ENCODE assay signal across 19 cellular contexts in the genomic region with DNA sequence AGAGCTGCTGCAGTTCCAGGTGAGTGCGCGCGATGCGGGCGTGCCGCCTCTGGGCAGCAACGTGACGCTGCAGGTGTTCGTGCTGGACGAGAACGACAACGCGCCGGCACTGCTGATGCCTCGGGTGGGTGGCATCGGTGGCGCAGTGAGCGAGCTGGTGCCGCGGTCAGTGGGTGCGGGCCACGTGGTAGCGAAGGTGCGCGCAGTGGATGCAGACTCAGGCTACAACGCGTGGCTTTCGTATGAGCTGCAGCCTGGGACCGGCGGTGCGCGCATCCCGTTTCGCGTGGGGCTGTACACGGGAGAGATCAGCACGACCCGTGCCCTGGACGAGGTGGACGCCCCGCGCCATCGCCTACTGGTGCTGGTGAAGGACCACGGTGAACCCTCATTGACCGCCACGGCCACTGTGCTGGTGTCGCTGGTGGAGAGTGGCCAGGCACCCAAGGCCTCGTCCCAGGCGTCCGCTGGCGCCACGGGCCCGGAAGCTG. TPM values are rescaled to one million over a fixed set of nuclear protein-coding genes. Genes with fewer than 3 reads are reported as not detected.
DNase-seq lines count a peak whose midpoint lies in the region; ATAC-seq and TF ChIP-seq lines count a peak whose summit lies in the region.
"Had no signal": no experiment of that assay in that cellular context is flagged by ENCODE, and none has a peak within 500 bp of the region (broad histone marks: within the 10 kb centered on the region; RNA-seq: fewer than 3 reads in every experiment).

No MANE protein-coding gene starts in this region.

- H3K4me1 Mint-ChIP-seq in chondrocyte (ENCODE audit: low read depth) = peaks cover 4% of the 10 kb centered on the region
- no peaks in the 10 kb centered on the region for H3K4me1 Mint-ChIP-seq in stimulated activated naive B cell treated with anti-CD40 and anti-IgM and Interleukin-4, amounts not matched to agents 10 μg/mL and 1 μg/mL and 100 μg/mL, for 72 hours
- H3K4me1 Mint-ChIP-seq: CD4-positive, CD25-positive, alpha-beta regulatory T cell had no signal

- H3K4me3 ChIP-seq in RWPE2 (ENCODE audit: severe bottlenecking) (no peak overlapping the region), neural cell (ENCODE audit: low read length) (peak overlapping the region; percentile 4)

- no peaks in the 10 kb centered on the region for H4K20me1 ChIP-seq in neural cell (ENCODE audit: insufficient read depth)

- H3K4me3 Mint-ChIP-seq in chondrocyte (ENCODE audit: unreplicated experiment) = no peak overlapping the region
- no peak overlapping the region for H3K4me3 Mint-ChIP-seq in stimulated activated naive B cell treated with anti-CD40 and anti-IgM and Interleukin-4, amounts not matched to agents 10 μg/mL and 1 μg/mL and 100 μg/mL, for 72 hours
- H3K4me3 Mint-ChIP-seq: CD4-positive, CD25-positive, alpha-beta regulatory T cell; HFFc6 had no signal

- no peak overlapping the region for H3K9ac ChIP-seq in neural cell (ENCODE audit: low read length)

- peaks cover 30% of the 10 kb centered on the region for H3K9me3 Mint-ChIP-seq in chondrocyte (ENCODE audit: low read depth)
- H3K9me3 Mint-ChIP-seq in stimulated activated naive B cell treated with anti-CD40 and anti-IgM and Interleukin-4, amounts not matched to agents 10 μg/mL and 1 μg/mL and 100 μg/mL, for 72 hours = peaks cover 9 to 10% of the 10 kb centered on the region in 2 donors

- DNase-seq in RWPE2 (ENCODE audit: low spot score) = peak; percentile 63
- peak; percentile 91 for DNase-seq in chondrocyte (ENCODE audit: low spot score)
- DNase-seq in stimulated activated naive B cell treated with anti-CD40 and anti-IgM and Interleukin-4, amounts not matched to agents 10 μg/mL and 1 μg/mL and 100 μg/mL, for 72 hours = no peak
- no peak for DNase-seq in NK-92 treated with Interleukin-12 subunit alpha and Interleukin-12 subunit beta, amount 100 ng/mL, for 24 hours (lab: John Stamatoyannopoulos, UW)
- DNase-seq in dedifferentiated amniotic fluid mesenchymal stem cell (ENCODE audit: extremely low spot score) = no peak
- DNase-seq in T-helper 2 cell = no peak
- DNase-seq: ACHN; BE2C; C1 segment of cervical spinal cord; Caco-2; CD4-positive, CD25-positive, alpha-beta regulatory T cell; GDM1; GOT3; H7; HFFc6 had no signal

- no peak overlapping the region for H3K4me2 ChIP-seq in neural cell (ENCODE audit: low read length)

- no peaks in the 10 kb centered on the region for H3K4me1 ChIP-seq in RWPE2 (ENCODE audit: insufficient read depth, poor library complexity, severe bottlenecking)
- H3K4me1 ChIP-seq: BE2C, Caco-2 had no signal

- TF ChIP-seq RAD21 in neural cell (conservative IDR thresholded peaks at IDR 0.05) = no peak

- H3K27me3 ChIP-seq in RWPE2 (ENCODE audit: insufficient read depth, poor library complexity, severe bottlenecking) (peaks cover 36% of the 10 kb centered on the region), neural cell (ENCODE audit: insufficient read depth, low read depth, low read length) (no peaks in the 10 kb centered on the region)
- H3K27me3 ChIP-seq: BE2C had no signal

- H3K9me2 ChIP-seq in neural cell (ENCODE audit: insufficient read depth, low read length) = no peaks in the 10 kb centered on the region

- H3K27me3 Mint-ChIP-seq in chondrocyte (ENCODE audit: low read depth) = peaks cover 1% of the 10 kb centered on the region
- H3K27me3 Mint-ChIP-seq in stimulated activated naive B cell treated with anti-CD40 and anti-IgM and Interleukin-4, amounts not matched to agents 10 μg/mL and 1 μg/mL and 100 μg/mL, for 72 hours = peaks cover 23 to 36% of the 10 kb centered on the region in 2 donors

- TF ChIP-seq EP300 in neural cell (conservative IDR thresholded peaks at IDR 0.05; ENCODE audit: poor library complexity, severe bottlenecking) = no peak

- peaks cover 21% of the 10 kb centered on the region for H3K79me2 ChIP-seq in neural cell (replicated peaks; ENCODE audit: insufficient read depth, low read length)

- H3F3A ChIP-seq in neural cell (ENCODE audit: insufficient read depth, low read length, poor library complexity, severe bottlenecking) = no peaks in the 10 kb centered on the region

- H3K36me3 Mint-ChIP-seq in chondrocyte (ENCODE audit: low read depth) = peaks cover 6% of the 10 kb centered on the region
- peaks cover 0 to 2% of the 10 kb centered on the region in 2 donors for H3K36me3 Mint-ChIP-seq in stimulated activated naive B cell treated with anti-CD40 and anti-IgM and Interleukin-4, amounts not matched to agents 10 μg/mL and 1 μg/mL and 100 μg/mL, for 72 hours
- H3K36me3 Mint-ChIP-seq: CD4-positive, CD25-positive, alpha-beta regulatory T cell had no signal

- no peaks in the 10 kb centered on the region for H3K36me3 ChIP-seq in RWPE2 (ENCODE audit: low read depth)
- H3K36me3 ChIP-seq in neural cell (ENCODE audit: insufficient read depth, low read length) = peaks cover 23% of the 10 kb centered on the region

- H2AFZ ChIP-seq in neural cell (ENCODE audit: low read depth, low read length) = no peak overlapping the region

- no peak for ATAC-seq in RWPE2 (ENCODE audit: low read depth)
- ATAC-seq in stimulated activated naive B cell treated with anti-CD40 and anti-IgM and Interleukin-4, amounts not matched to agents 10 μg/mL and 1 μg/mL and 100 μg/mL, for 72 hours (replicated peaks) = no peak
- ATAC-seq: HCT116 had no signal

- no peak for TF ChIP-seq CTCF in RWPE2 (IDR thresholded peaks at IDR 0.05; ENCODE audit: poor library complexity, severe bottlenecking)
- no peak for TF ChIP-seq CTCF in chondrocyte (IDR thresholded peaks at IDR 0.05)
- TF ChIP-seq CTCF in neural cell (IDR thresholded peaks at IDR 0.05; ENCODE audit: poor library complexity, severe bottlenecking) = no peak

- H3K27ac ChIP-seq in RWPE2 (ENCODE audit: poor library complexity, severe bottlenecking) (no peak overlapping the region), neural cell (ENCODE audit: low read length) (no peak overlapping the region)
- H3K27ac ChIP-seq: HL-60 had no signal

- H3K9me3 ChIP-seq in RWPE2 (ENCODE audit: severe bottlenecking) (peaks cover 3% of the 10 kb centered on the region), neural cell (ENCODE audit: low read length) (peaks cover 35% of the 10 kb centered on the region)
- H3K9me3 ChIP-seq: Caco-2 had no signal

- H3K27ac Mint-ChIP-seq in chondrocyte (ENCODE audit: unreplicated experiment) = no peak overlapping the region
- H3K27ac Mint-ChIP-seq in stimulated activated naive B cell treated with anti-CD40 and anti-IgM and Interleukin-4, amounts not matched to agents 10 μg/mL and 1 μg/mL and 100 μg/mL, for 72 hours = peak overlapping the region; percentile 25
- H3K27ac Mint-ChIP-seq: CD4-positive, CD25-positive, alpha-beta regulatory T cell; HFFc6 had no signal

TF ChIP-seq in neural cell, 6 proteins besides CTCF, POLR2A, EP300 and RAD21:
- no peak for TF ChIP-seq TAF1 (IDR thresholded peaks at IDR 0.05; ENCODE audit: low read depth)
- no peak for TF ChIP-seq EZH2 (IDR thresholded peaks at IDR 0.05; ENCODE audit: borderline replicate concordance, insufficient read depth, low read length, poor library complexity, severe bottlenecking)
- TF ChIP-seq SMC3 (conservative IDR thresholded peaks at IDR 0.05; ENCODE audit: poor library complexity) = no peak
- no peak for TF ChIP-seq MXI1 (conservative IDR thresholded peaks at IDR 0.05; ENCODE audit: poor library complexity, severe bottlenecking)
- no peak for TF ChIP-seq POLR2AphosphoS5 (IDR thresholded peaks at IDR 0.05)
- TF ChIP-seq, protein P1, sequence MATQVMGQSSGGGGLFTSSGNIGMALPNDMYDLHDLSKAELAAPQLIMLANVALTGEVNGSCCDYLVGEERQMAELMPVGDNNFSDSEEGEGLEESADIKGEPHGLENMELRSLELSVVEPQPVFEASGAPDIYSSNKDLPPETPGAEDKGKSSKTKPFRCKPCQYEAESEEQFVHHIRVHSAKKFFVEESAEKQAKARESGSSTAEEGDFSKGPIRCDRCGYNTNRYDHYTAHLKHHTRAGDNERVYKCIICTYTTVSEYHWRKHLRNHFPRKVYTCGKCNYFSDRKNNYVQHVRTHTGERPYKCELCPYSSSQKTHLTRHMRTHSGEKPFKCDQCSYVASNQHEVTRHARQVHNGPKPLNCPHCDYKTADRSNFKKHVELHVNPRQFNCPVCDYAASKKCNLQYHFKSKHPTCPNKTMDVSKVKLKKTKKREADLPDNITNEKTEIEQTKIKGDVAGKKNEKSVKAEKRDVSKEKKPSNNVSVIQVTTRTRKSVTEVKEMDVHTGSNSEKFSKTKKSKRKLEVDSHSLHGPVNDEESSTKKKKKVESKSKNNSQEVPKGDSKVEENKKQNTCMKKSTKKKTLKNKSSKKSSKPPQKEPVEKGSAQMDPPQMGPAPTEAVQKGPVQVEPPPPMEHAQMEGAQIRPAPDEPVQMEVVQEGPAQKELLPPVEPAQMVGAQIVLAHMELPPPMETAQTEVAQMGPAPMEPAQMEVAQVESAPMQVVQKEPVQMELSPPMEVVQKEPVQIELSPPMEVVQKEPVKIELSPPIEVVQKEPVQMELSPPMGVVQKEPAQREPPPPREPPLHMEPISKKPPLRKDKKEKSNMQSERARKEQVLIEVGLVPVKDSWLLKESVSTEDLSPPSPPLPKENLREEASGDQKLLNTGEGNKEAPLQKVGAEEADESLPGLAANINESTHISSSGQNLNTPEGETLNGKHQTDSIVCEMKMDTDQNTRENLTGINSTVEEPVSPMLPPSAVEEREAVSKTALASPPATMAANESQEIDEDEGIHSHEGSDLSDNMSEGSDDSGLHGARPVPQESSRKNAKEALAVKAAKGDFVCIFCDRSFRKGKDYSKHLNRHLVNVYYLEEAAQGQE (IDR thresholded peaks at IDR 0.05; ENCODE audit: borderline replicate concordance) = no peak

RNA-seq across cellular contexts. Expression of a gene that starts 2.0 kb away (rescaled TPM):
- total RNA-seq in chondrocyte = 0.19 to 0.28 TPM (median 0.20 TPM) in 3 replicates
- polyA plus RNA-seq in neural cell = 1.7 and 3.0 TPM in 2 replicates
- 12.9 and 15.3 TPM in 2 replicates for polyA minus RNA-seq in neural cell
- total RNA-seq: Caco-2; CD4-positive, CD25-positive, alpha-beta regulatory T cell; H7 had no signal
- polyA plus RNA-seq: CD4-positive, CD25-positive, alpha-beta regulatory T cell had no signal

RNA-seq across cellular contexts. Expression of a gene that starts 4.0 kb away (rescaled TPM):
- total RNA-seq in chondrocyte = 7.1 to 11.1 TPM (median 8.3 TPM) in 3 replicates
- 43.6 and 47.6 TPM in 2 replicates for polyA plus RNA-seq in neural cell
- polyA minus RNA-seq in neural cell = 130 and 144 TPM in 2 replicates
- total RNA-seq: CD4-positive, CD25-positive, alpha-beta regulatory T cell had no signal
- polyA plus RNA-seq: CD4-positive, CD25-positive, alpha-beta regulatory T cell had no signal

RNA-seq across cellular contexts. Expression of a gene that starts 8.2 kb away (rescaled TPM):
- total RNA-seq in chondrocyte = 0.75 to 1.2 TPM (median 0.77 TPM) in 3 replicates
- 8.7 and 9.9 TPM in 2 replicates for polyA plus RNA-seq in neural cell
- 29.2 and 35.8 TPM in 2 replicates for polyA minus RNA-seq in neural cell
- total RNA-seq: Caco-2; CD4-positive, CD25-positive, alpha-beta regulatory T cell; H7; HT1080 had no signal
- polyA plus RNA-seq: CD4-positive, CD25-positive, alpha-beta regulatory T cell had no signal

RNA-seq across cellular contexts. Expression of a gene that starts 16.9 kb away (rescaled TPM):
- total RNA-seq in chondrocyte = not detected in 3 replicates
- 0.28 TPM in 1 of 2 replicates, not detected in the other for polyA plus RNA-seq in neural cell
- polyA minus RNA-seq in neural cell = 0.24 and 0.35 TPM in 2 replicates
- total RNA-seq: Caco-2; CD4-positive, CD25-positive, alpha-beta regulatory T cell; H7 had no signal
- polyA plus RNA-seq: CD4-positive, CD25-positive, alpha-beta regulatory T cell had no signal

RNA-seq across cellular contexts. Expression of a gene that starts 18.6 kb away (rescaled TPM):
- total RNA-seq in chondrocyte = 0.32 to 0.99 TPM (median 0.62 TPM) in 3 replicates
- polyA plus RNA-seq in neural cell = 1.4 and 2.2 TPM in 2 replicates
- polyA minus RNA-seq in neural cell = 29.2 and 35.3 TPM in 2 replicates
- total RNA-seq: Caco-2; CD4-positive, CD25-positive, alpha-beta regulatory T cell; HFFc6; HT1080 had no signal
- polyA plus RNA-seq: CD4-positive, CD25-positive, alpha-beta regulatory T cell had no signal

Comparison
In these comparisons a context has a peak if more than half of its experiments do, and no peak if none do; other contexts are left out.
1. DNase-seq: peak in RWPE2 (single experiment) and chondrocyte (single experiment); none in stimulated activated naive B cell treated with anti-CD40 and anti-IgM and Interleukin-4, amounts not matched to agents 10 μg/mL and 1 μg/mL and 100 μg/mL, for 72 hours (single experiment), NK-92 treated with Interleukin-12 subunit alpha and Interleukin-12 subunit beta, amount 100 ng/mL, for 24 hours (single experiment), dedifferentiated amniotic fluid mesenchymal stem cell (single experiment) and T-helper 2 cell (0 of 5).